1 cellular context compared by ENCODE assay signal in the genomic region with DNA sequence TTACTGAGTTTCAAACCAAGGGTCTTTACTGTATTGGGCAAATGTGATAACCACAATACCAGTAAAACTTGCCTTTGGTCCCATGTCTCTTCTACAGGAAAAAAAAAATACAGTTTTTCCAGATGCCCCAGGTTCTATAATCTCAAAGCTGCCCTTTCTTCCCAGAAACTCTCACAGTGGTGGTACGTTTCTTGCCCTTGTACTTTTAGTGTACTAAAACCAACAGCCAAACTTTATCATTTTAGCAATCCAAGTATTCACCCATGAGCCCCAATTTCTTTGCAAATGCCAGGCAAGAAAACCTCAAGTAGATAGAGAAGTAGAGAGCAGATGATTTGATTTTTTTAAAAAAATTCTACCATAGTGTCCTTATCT.
TF ChIP-seq lines count a peak whose summit lies in the region.

No MANE protein-coding gene starts in this region.

TF ChIP-seq in HCT116, 20 proteins besides CTCF, POLR2A, EP300 and RAD21 (continued from another document):
- TF ChIP-seq, protein P1, sequence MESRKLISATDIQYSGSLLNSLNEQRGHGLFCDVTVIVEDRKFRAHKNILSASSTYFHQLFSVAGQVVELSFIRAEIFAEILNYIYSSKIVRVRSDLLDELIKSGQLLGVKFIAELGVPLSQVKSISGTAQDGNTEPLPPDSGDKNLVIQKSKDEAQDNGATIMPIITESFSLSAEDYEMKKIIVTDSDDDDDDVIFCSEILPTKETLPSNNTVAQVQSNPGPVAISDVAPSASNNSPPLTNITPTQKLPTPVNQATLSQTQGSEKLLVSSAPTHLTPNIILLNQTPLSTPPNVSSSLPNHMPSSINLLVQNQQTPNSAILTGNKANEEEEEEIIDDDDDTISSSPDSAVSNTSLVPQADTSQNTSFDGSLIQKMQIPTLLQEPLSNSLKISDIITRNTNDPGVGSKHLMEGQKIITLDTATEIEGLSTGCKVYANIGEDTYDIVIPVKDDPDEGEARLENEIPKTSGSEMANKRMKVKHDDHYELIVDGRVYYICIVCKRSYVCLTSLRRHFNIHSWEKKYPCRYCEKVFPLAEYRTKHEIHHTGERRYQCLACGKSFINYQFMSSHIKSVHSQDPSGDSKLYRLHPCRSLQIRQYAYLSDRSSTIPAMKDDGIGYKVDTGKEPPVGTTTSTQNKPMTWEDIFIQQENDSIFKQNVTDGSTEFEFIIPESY (IDR thresholded peaks at IDR 0.05; ENCODE audit: extremely low read depth, insufficient replicate concordance, low read length): no peak
- TF ChIP-seq YY1 (IDR thresholded peaks at IDR 0.05; ENCODE audit: extremely low read depth, insufficient replicate concordance, low read depth, low read length) (no peak), ELF1 (IDR thresholded peaks at IDR 0.05; ENCODE audit: borderline replicate concordance, low read depth) (no peak), EGR1 (IDR thresholded peaks at IDR 0.05; ENCODE audit: low read depth) (no peak), JUND (IDR thresholded peaks at IDR 0.05) (no peak), EZH2 (IDR thresholded peaks at IDR 0.05) (no peak), CBX3 (IDR thresholded peaks at IDR 0.05; ENCODE audit: low read depth) (no peak), SP1 (IDR thresholded peaks at IDR 0.05; ENCODE audit: low read depth) (no peak), MAX (IDR thresholded peaks at IDR 0.05) (no peak), ZNF274 (IDR thresholded peaks at IDR 0.05; ENCODE audit: low read depth, low read length) (no peak), ZFX (IDR thresholded peaks at IDR 0.05) (no peak), SRF (IDR thresholded peaks at IDR 0.05; ENCODE audit: low read depth) (no peak), CEBPB (IDR thresholded peaks at IDR 0.05; ENCODE audit: low read depth) (no peak)
- TF ChIP-seq, protein P2, sequence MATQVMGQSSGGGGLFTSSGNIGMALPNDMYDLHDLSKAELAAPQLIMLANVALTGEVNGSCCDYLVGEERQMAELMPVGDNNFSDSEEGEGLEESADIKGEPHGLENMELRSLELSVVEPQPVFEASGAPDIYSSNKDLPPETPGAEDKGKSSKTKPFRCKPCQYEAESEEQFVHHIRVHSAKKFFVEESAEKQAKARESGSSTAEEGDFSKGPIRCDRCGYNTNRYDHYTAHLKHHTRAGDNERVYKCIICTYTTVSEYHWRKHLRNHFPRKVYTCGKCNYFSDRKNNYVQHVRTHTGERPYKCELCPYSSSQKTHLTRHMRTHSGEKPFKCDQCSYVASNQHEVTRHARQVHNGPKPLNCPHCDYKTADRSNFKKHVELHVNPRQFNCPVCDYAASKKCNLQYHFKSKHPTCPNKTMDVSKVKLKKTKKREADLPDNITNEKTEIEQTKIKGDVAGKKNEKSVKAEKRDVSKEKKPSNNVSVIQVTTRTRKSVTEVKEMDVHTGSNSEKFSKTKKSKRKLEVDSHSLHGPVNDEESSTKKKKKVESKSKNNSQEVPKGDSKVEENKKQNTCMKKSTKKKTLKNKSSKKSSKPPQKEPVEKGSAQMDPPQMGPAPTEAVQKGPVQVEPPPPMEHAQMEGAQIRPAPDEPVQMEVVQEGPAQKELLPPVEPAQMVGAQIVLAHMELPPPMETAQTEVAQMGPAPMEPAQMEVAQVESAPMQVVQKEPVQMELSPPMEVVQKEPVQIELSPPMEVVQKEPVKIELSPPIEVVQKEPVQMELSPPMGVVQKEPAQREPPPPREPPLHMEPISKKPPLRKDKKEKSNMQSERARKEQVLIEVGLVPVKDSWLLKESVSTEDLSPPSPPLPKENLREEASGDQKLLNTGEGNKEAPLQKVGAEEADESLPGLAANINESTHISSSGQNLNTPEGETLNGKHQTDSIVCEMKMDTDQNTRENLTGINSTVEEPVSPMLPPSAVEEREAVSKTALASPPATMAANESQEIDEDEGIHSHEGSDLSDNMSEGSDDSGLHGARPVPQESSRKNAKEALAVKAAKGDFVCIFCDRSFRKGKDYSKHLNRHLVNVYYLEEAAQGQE (IDR thresholded peaks at IDR 0.05; ENCODE audit: low read depth): no peak
